Comparison of ENCODE assay signal across 8 cellular contexts in genomic region chr6:31897612-31898199, GRCh38. TPM values are rescaled to one million over a fixed set of nuclear protein-coding genes. Genes with fewer than 3 reads are reported as not detected.
DNase-seq lines count a peak whose midpoint lies in the region; ATAC-seq and TF ChIP-seq lines count a peak whose summit lies in the region.

TSS of gene EHMT2 (minus strand) at chr6:31897698. CDS start at chr6:31897677, 21 bp downstream.

- POLR2A ChIA-PET in OCI-LY7 (lab: Charles Lee): interaction anchor here (0.5 to 2.0 kb wide), 5 partner anchors 31 to 235 kb away, joined by 3 to 8 read pairs (median 4); partner anchors contain the start of gene NEU1

- intact Hi-C loops in OCI-LY7 (cut with micrococcal nuclease; ENCODE audit: unreplicated experiment): loop anchor here (1.0 to 10.0 kb wide), 3 partner anchors 65 to 298 kb away; partner anchors contain the start of gene LY6G5C

- peak within 1 kb of the TSS; percentile 90 for H3K4me3 ChIP-seq in HUES64 (ENCODE audit: low read length)
- peak within 1 kb of the TSS; percentile 79 for H3K4me3 ChIP-seq in OCI-LY7 (ENCODE audit: low read depth, low read length, poor library complexity, severe bottlenecking)
- H3K4me3 ChIP-seq in mononuclear cell (ENCODE audit: low read length): peak within 1 kb of the TSS; percentile 99

- H2AFZ ChIP-seq in OCI-LY7 (ENCODE audit: low read length): peak within 1 kb of the TSS; percentile 68

- WGBS in HUES64: under 1% methylated on average over 42 of the region's 42 CpGs

- peak; percentile 57 for ATAC-seq in GM19351 (IDR thresholded peaks at IDR 0.05; ENCODE audit: unreplicated experiment)

- no peaks in the 10 kb centered on the region for H3K27me3 ChIP-seq in HUES64 (ENCODE audit: insufficient read depth, low read length)
- no peaks in the 10 kb centered on the region for H3K27me3 ChIP-seq in mononuclear cell (ENCODE audit: insufficient read depth, low read length)

- TF ChIP-seq CTCF in OCI-LY7 (conservative IDR thresholded peaks at IDR 0.05; ENCODE audit: low read length): no peak

- CTCF ChIA-PET in OCI-LY7 (lab: Charles Lee; ENCODE audit: unreplicated experiment): interaction anchor here (0.6 to 1.3 kb wide), 3 partner anchors 8 to 255 kb away, joined by 3 to 6 read pairs (median 4); no protein-coding TSS in a partner anchor

- H3K27ac ChIP-seq in HUES64 (ENCODE audit: low read depth, low read length): peak within 1 kb of the TSS; percentile 70; the same call in 1 of the 2 replicates
- H3K27ac ChIP-seq in OCI-LY7 (ENCODE audit: low read depth, low read length, poor library complexity, severe bottlenecking): peak within 1 kb of the TSS; percentile 72

- peaks cover 49% of the 10 kb centered on the region for H3K36me3 ChIP-seq in HUES64 (ENCODE audit: insufficient read depth, low read length)
- H3K36me3 ChIP-seq in OCI-LY7 (ENCODE audit: insufficient read depth, low read length): peaks cover 32% of the 10 kb centered on the region

- peaks cover 12% of the 10 kb centered on the region; the same call in 1 of the 2 replicates for H3K79me2 ChIP-seq in OCI-LY7 (ENCODE audit: insufficient read depth, low read depth, low read length)

- TSS peak; percentile 88 for BruUV-seq in OCI-LY7 (replicated peaks; lab: Mats Ljungman, UMichigan)

- H3K9me3 ChIP-seq in HUES64 (ENCODE audit: insufficient read depth, low read depth, low read length) (no peaks in the 10 kb centered on the region), OCI-LY7 (ENCODE audit: low read length) (no peaks in the 10 kb centered on the region), mononuclear cell (ENCODE audit: low read depth, low read length) (no peaks in the 10 kb centered on the region)

- no peaks in the 10 kb centered on the region for H3K9me2 ChIP-seq in OCI-LY7 (ENCODE audit: insufficient read depth, low read length)

- peak within 1 kb of the TSS; percentile 87 for H3K9ac ChIP-seq in HUES64 (ENCODE audit: low read depth, low read length)

- H4K20me1 ChIP-seq in OCI-LY7 (ENCODE audit: insufficient read depth, low read length): no peaks in the 10 kb centered on the region

- H3K4me1 ChIP-seq in HUES64 (ENCODE audit: insufficient read depth, low read length) (peaks cover 8% of the 10 kb centered on the region), OCI-LY7 (ENCODE audit: insufficient read depth, low read length, poor library complexity, severe bottlenecking) (peaks cover 38% of the 10 kb centered on the region), mononuclear cell (ENCODE audit: insufficient read depth, low read length) (peaks cover 44% of the 10 kb centered on the region)

- DNase-seq in Ammon's horn (ENCODE audit: low spot score) (peak; percentile 94), OCI-LY7 (ENCODE audit: low spot score) (peak; percentile 88), activated T-cell treated with anti-CD3 and anti-CD28 coated beads for 1 hour (ENCODE audit: low read depth) (peak; percentile 76), epidermal melanocyte (ENCODE audit: insufficient read length, low spot score) (peak; percentile 92)
- peak; percentile 78 to 81 for DNase-seq in stimulated activated CD8-positive, alpha-beta memory T cell treated with anti-CD3 and anti-CD28 coated beads, Interleukin-2, amount 100 ng/mL, for 48 hours (ENCODE audit: low read depth in 2 of 2)

- peak within 1 kb of the TSS; percentile 88 for H3K4me2 ChIP-seq in OCI-LY7 (ENCODE audit: low read length)

RNA-seq across cellular contexts. Expression of gene EHMT2, which starts in this region (rescaled TPM):
- 112 TPM for polyA plus RNA-seq in HUES64 (2013, experiment 1 of 2)
- polyA plus RNA-seq in HUES64 (2013, experiment 2 of 2): 109 TPM
- 49.5 and 55.1 TPM in 2 replicates for total RNA-seq in OCI-LY7 (2014; rRNA removed; shearing (Covaris generic))
- 70.4 and 76.8 TPM in 2 replicates for total RNA-seq in OCI-LY7 (2022)
- total RNA-seq in mononuclear cell: 14.4 TPM

Comparison
In these comparisons a context has a peak if more than half of its experiments do, and no peak if none do; other contexts are left out.
1. Peak in every context shown above with its lines: DNase-seq, ATAC-seq, H3K4me3 ChIP-seq and H3K27ac ChIP-seq.